ENCODE assay signal across 8 cellular contexts in the genomic region with DNA sequence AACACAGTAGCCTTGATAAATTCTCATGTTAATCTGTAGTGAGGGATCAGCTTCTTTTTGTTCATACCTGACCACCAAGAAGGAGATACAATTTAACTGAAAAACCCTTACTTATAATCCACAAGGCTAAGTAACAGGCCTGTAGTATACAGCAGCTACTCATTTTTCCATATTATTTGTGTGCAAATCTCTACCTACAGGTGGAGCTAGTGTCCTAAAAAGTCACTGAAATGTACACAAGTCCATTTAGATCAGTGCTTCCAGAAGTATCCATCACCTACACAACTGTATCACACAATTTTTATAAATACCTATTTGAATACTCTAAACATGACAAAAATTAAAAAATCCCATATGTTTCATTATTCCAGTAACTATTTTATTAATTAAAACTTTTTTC.
A peak's percentile ranks its signal among the peaks of the same experiment; 100 is the strongest.
DNase-seq lines count a peak whose midpoint lies in the region; ATAC-seq and TF ChIP-seq lines count a peak whose summit lies in the region.

No MANE protein-coding gene starts in this region.

- no peaks in the 10 kb centered on the region for H3K27me3 ChIP-seq in Panc1 (ENCODE audit: control insufficient read depth, insufficient read depth, low read length)

- CTCF ChIA-PET in HEK293T (lab: Yijun Ruan, JAX) (interaction anchor here (0.6 to 1.6 kb wide), 6 partner anchors 17 to 546 kb away, joined by 3 to 11 read pairs (median 4); no protein-coding TSS in a partner anchor), Panc1 (lab: Charles Lee) (interaction anchor here (0.5 to 1.1 kb wide), 2 partner anchors 179 to 468 kb away, joined by 3 read pairs; no protein-coding TSS in a partner anchor)

- no peaks in the 10 kb centered on the region for H3K4me1 ChIP-seq in Panc1 (ENCODE audit: control insufficient read depth, insufficient read depth, low read length)

- DNase-seq in AG20443 (ENCODE audit: low spot score) = peak; percentile 55
- DNase-seq in HEK293T (ENCODE audit: extremely low spot score) = peak; percentile 26
- no peak for DNase-seq in Panc1 (ENCODE audit: low read depth, low spot score)
- peak; percentile 54 for DNase-seq in glomerular endothelial cell (ENCODE audit: extremely low read depth, low read depth, low spot score)
- DNase-seq in T1000 (lab: John Stamatoyannopoulos, UW) = no peak
- no peak for DNase-seq in C1 segment of cervical spinal cord (lab: John Stamatoyannopoulos, UW)
- DNase-seq in NCI-H1436 (lab: John Stamatoyannopoulos, UW) = no peak

- H3K9me3 ChIP-seq in Panc1 (ENCODE audit: control insufficient read depth, insufficient read depth, low read depth, low read length) = no peaks in the 10 kb centered on the region; the same call in 1 of the 2 replicates

- ATAC-seq in Panc1 (no peak), HG03469 (IDR thresholded peaks at IDR 0.05; ENCODE audit: unreplicated experiment) (no peak)

- no peaks in the 10 kb centered on the region for H3K36me3 ChIP-seq in Panc1 (ENCODE audit: control insufficient read depth, insufficient read depth, low read length)

- peak; percentile 36; the same call in 1 of the 2 replicates for TF ChIP-seq CTCF in Panc1 (IDR thresholded peaks at IDR 0.05)

- H3K4me3 ChIP-seq in Panc1 (ENCODE audit: low read depth in 2 of 2, low read length in 2 of 2) = no peak overlapping the region

- in situ Hi-C loops in Panc1 (cut with HindIII; ENCODE audit: low pct_unique_long_range_greater_than_20kb, low sequenced_read_pairs) = no loop called here

- intact Hi-C loops in Panc1 (cut with micrococcal nuclease; ENCODE audit: unreplicated experiment) = no loop called here

- BruUV-seq in Panc1 (replicated peaks; lab: Mats Ljungman, UMichigan) = no TSS peak

- no peak overlapping the region for H3K27ac ChIP-seq in Panc1 (ENCODE audit: low read length)

- POLR2A ChIA-PET in HEK293T (lab: Yijun Ruan, JAX) (no interaction called here), Panc1 (lab: Charles Lee) (no interaction called here)

TF ChIP-seq in HEK293T, 16 proteins besides CTCF, POLR2A, EP300 and RAD21:
- no peak for TF ChIP-seq ZNF384 (IDR thresholded peaks at IDR 0.05)
- TF ChIP-seq TARDBP (IDR thresholded peaks at IDR 0.05) = no peak
- TF ChIP-seq NFRKB (IDR thresholded peaks at IDR 0.05) = no peak
- TF ChIP-seq FOXM1 (IDR thresholded peaks at IDR 0.05; ENCODE audit: borderline replicate concordance) = no peak
- TF ChIP-seq LEF1 (IDR thresholded peaks at IDR 0.05; ENCODE audit: borderline replicate concordance) = no peak
- TF ChIP-seq ARNT (IDR thresholded peaks at IDR 0.05) = no peak
- no peak for TF ChIP-seq HDGF (IDR thresholded peaks at IDR 0.05; ENCODE audit: borderline replicate concordance)
- no peak for TF ChIP-seq BHLHE40 (IDR thresholded peaks at IDR 0.05; ENCODE audit: borderline replicate concordance)
- no peak for TF ChIP-seq SP1 (IDR thresholded peaks at IDR 0.05)
- no peak for TF ChIP-seq FOXK2 (IDR thresholded peaks at IDR 0.05)
- no peak for TF ChIP-seq CTBP1 (IDR thresholded peaks at IDR 0.05; ENCODE audit: borderline replicate concordance)
- TF ChIP-seq, protein P1, sequence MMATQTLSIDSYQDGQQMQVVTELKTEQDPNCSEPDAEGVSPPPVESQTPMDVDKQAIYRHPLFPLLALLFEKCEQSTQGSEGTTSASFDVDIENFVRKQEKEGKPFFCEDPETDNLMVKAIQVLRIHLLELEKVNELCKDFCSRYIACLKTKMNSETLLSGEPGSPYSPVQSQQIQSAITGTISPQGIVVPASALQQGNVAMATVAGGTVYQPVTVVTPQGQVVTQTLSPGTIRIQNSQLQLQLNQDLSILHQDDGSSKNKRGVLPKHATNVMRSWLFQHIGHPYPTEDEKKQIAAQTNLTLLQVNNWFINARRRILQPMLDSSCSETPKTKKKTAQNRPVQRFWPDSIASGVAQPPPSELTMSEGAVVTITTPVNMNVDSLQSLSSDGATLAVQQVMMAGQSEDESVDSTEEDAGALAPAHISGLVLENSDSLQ (IDR thresholded peaks at IDR 0.05) = no peak

Comparison
In these comparisons a context has a peak if more than half of its experiments do, and no peak if none do; other contexts are left out.
1. DNase-seq: peak in AG20443 (single experiment), HEK293T (single experiment) and glomerular endothelial cell (single experiment); none in Panc1 (single experiment), T1000 (single experiment), C1 segment of cervical spinal cord (0 of 14) and NCI-H1436 (single experiment).